ENCODE assay signal across 10 cellular contexts in the genomic region with DNA sequence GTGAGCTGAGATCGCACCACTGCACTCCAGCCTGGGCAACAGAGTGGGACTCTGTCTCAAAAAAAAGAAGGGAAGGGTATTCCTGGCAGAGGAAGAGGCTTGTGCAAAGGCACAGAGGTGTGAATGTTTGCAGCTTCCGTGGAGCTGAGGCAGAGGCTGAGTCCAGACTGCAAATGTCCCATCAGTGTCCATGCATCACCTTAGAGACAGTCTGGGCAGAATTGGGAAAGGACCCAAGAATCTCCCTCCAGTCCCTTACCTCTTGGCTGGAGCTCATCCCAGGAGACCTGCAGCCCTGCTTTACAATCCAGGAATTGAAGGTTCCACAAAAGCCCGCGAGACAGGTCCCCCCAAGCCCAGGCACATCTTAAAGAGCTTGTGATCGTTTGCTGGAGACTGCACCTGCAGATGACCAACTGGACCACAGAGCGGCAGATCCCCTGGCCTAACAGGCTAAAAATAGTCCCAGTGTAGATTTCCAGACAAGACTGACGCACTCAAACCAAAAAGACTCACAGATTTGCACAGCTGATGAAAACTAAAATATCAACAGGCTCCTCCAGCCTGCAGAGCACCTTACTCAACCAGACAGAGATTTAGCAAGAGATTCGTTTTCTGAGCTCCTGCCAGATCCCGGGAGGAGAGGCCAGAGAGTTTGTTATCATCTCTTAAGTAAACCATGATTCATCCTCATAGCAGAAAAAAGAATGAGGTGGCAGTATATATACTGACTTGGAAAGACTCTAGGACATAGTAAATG. TPM values are rescaled to one million over a fixed set of nuclear protein-coding genes. Genes with fewer than 3 reads are reported as not detected.
DNase-seq lines count a peak whose midpoint lies in the region; ATAC-seq and TF ChIP-seq lines count a peak whose summit lies in the region.
"Had no signal": no experiment of that assay in that cellular context is flagged by ENCODE, and none has a peak within 500 bp of the region (broad histone marks: within the 10 kb centered on the region; RNA-seq: fewer than 3 reads in every experiment).

No MANE protein-coding gene starts in this region.

- WGBS in lung, 2 donors, result 44 to 66% methylated on average over 9 of the region's 9 CpGs

- no peaks in the 10 kb centered on the region for H3K9me3 ChIP-seq in left ventricle myocardium inferior (replicated peaks)
- H3K9me3 ChIP-seq in lung (ENCODE audit: control insufficient read depth in 2 of 2, insufficient read depth in 1 of 2, low read length in 1 of 2), result no peaks in the 10 kb centered on the region

- H3K4me3 ChIP-seq in left ventricle myocardium inferior, result no peak overlapping the region
- no peak overlapping the region for H3K4me3 ChIP-seq in brain microvascular endothelial cell (ENCODE audit: low read depth, low read length)
- no peak overlapping the region for H3K4me3 ChIP-seq in lung

- TF ChIP-seq CTCF in left ventricle myocardium inferior (IDR thresholded peaks at IDR 0.05; ENCODE audit: borderline replicate concordance), result no peak
- TF ChIP-seq CTCF in brain microvascular endothelial cell (IDR thresholded peaks at IDR 0.05; ENCODE audit: low read depth, low read length, missing control alignments), result peak; percentile 36
- no peak for TF ChIP-seq CTCF in lung (IDR thresholded peaks at IDR 0.05; ENCODE audit: control extremely low read depth, extremely low read depth)
- TF ChIP-seq CTCF in nephron progenitor cell (IDR thresholded peaks at IDR 0.05), result no peak

- H3K36me3 Mint-ChIP-seq in nephron progenitor cell (ENCODE audit: low read depth), result no peaks in the 10 kb centered on the region
- H3K36me3 Mint-ChIP-seq: CD14-positive monocyte had no signal

- no peaks in the 10 kb centered on the region for H3K9me3 Mint-ChIP-seq in nephron progenitor cell

- H3K27me3 ChIP-seq in left ventricle myocardium inferior (ENCODE audit: low read depth) (no peaks in the 10 kb centered on the region), brain microvascular endothelial cell (replicated peaks) (no peaks in the 10 kb centered on the region), lung (ENCODE audit: control insufficient read depth, insufficient read depth) (no peaks in the 10 kb centered on the region)

- intact Hi-C loops in left cardiac atrium (cut with DNase I) (no loop called here), left ventricle myocardium inferior (cut with micrococcal nuclease) (no loop called here)

- H3K36me3 ChIP-seq in left ventricle myocardium inferior, result no peaks in the 10 kb centered on the region
- no peaks in the 10 kb centered on the region for H3K36me3 ChIP-seq in brain microvascular endothelial cell (replicated peaks)
- no peaks in the 10 kb centered on the region for H3K36me3 ChIP-seq in lung (ENCODE audit: control insufficient read depth in 2 of 2, insufficient read depth in 2 of 2, low read length in 2 of 2)

- no peak for DNase-seq in left cardiac atrium
- DNase-seq in left ventricle myocardium inferior, result no peak
- peak; percentile 99 for DNase-seq in brain microvascular endothelial cell
- DNase-seq in lung (ENCODE audit: low spot score), result peak; percentile 62
- no peak for DNase-seq in nephron progenitor cell
- no peak for DNase-seq in GDM1 (lab: John Stamatoyannopoulos, UW)
- DNase-seq in HK-2 (ENCODE audit: unreplicated experiment), result no peak
- DNase-seq: NCI-H1105 treated with DMSO at 0.1 percent for 48 hours had no signal

- H3K27ac Mint-ChIP-seq in nephron progenitor cell, result no peak overlapping the region

- no peak overlapping the region for H3K27ac ChIP-seq in left ventricle myocardium inferior (replicated peaks)
- H3K27ac ChIP-seq in brain microvascular endothelial cell, result peak overlapping the region; percentile 14
- H3K27ac ChIP-seq in lung (ENCODE audit: low read depth in 1 of 2, low read length in 1 of 2), result no peak overlapping the region

- peaks cover 17% of the 10 kb centered on the region for H3K27me3 Mint-ChIP-seq in nephron progenitor cell (ENCODE audit: low read depth, poor library complexity)

- in situ Hi-C loops in brain microvascular endothelial cell (cut with HindIII; ENCODE audit: low pct_ligation_motif_present, low sequenced_read_pairs), result no loop called here

- peak; percentile 61 to 92 for ATAC-seq in left cardiac atrium
- ATAC-seq in lung (ENCODE audit: insufficient read depth, low FRiP score), result peak; percentile 64
- no peak for ATAC-seq in HG03108 (IDR thresholded peaks at IDR 0.05; ENCODE audit: unreplicated experiment)

- no peak overlapping the region for H3K4me3 Mint-ChIP-seq in nephron progenitor cell
- H3K4me3 Mint-ChIP-seq: CD14-positive monocyte had no signal

- H3K4me1 ChIP-seq in left ventricle myocardium inferior (peaks cover 7% of the 10 kb centered on the region), lung (ENCODE audit: control insufficient read depth in 2 of 2, insufficient read depth in 2 of 2, low read length in 2 of 2) (peaks cover 0 to 8% of the 10 kb centered on the region in 2 donors)

- H3K4me1 Mint-ChIP-seq in nephron progenitor cell, result peaks cover 4% of the 10 kb centered on the region
- H3K4me1 Mint-ChIP-seq: CD14-positive monocyte had no signal

RNA-seq across cellular contexts. Expression of a gene that starts 22.9 kb away (rescaled TPM):
- total RNA-seq in left cardiac atrium (1 to 10 TPM; 3.3 to 5.0 TPM), left ventricle myocardium inferior (11.7 TPM), lung (under 1 TPM; 0.74 to 0.91 TPM)
- polyA plus RNA-seq in lung, result 1 to 10 TPM in 1 of 2 donors, under 1 TPM in 1; 0.73 to 1.4 TPM
- polyA plus RNA-seq: CD14-positive monocyte had no signal

Comparison
In these comparisons a context has a peak if more than half of its experiments do, and no peak if none do; other contexts are left out.
1. DNase-seq: peak in brain microvascular endothelial cell (single experiment) and lung (single experiment); none in left cardiac atrium (single experiment), left ventricle myocardium inferior (single experiment), nephron progenitor cell (single experiment), GDM1 (single experiment) and HK-2 (single experiment).